9 cellular contexts compared by ENCODE assay signal in the genomic region with DNA sequence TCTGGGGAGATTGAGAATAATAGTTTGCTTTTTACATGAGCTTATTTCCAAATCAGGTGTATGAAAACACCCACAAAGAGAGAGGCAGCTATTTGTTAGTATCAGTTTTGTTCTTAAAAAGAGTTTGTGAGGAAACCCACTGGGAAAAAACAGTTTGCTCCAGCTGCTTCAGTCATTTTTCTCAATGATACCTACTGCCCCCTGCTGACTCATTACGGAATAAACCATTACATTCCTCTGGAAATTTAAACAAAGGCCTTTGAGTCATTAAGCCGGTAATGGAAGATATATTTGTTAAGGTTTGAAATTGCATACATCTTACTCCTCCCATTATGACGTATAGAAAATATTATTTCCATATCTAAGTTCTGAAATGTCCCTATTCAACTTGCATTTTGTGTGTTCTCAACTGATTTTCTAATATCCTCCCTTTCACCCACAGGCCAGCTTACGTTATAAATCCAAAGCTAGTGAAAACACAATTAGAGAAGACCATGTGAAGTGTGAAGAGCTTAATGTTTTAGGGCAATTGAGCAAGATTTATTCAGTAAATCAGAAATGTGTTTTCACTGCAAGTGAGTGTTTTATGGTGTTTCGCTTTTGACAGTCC.
DNase-seq lines count a peak whose midpoint lies in the region; ATAC-seq, FAIRE-seq and TF ChIP-seq lines count a peak whose summit lies in the region.
"Had no signal": no experiment of that assay in that cellular context is flagged by ENCODE, and none has a peak within 500 bp of the region (broad histone marks: within the 10 kb centered on the region; RNA-seq: fewer than 3 reads in every experiment).

No MANE protein-coding gene starts in this region.

- H3K4me3 ChIP-seq in Jurkat, Clone E6-1 (ENCODE audit: low read length), result no peak overlapping the region
- no peak overlapping the region for H3K4me3 ChIP-seq in fibroblast of mammary gland (ENCODE audit: control insufficient read depth, low read depth, low read length)
- H3K4me3 ChIP-seq in skeletal muscle cell (ENCODE audit: low read depth, low read length), result no peak overlapping the region

- no peak for TF ChIP-seq POLR2A in H54 (IDR thresholded peaks at IDR 0.05; ENCODE audit: low read depth, low read length)

- peak; percentile 60 for TF ChIP-seq CTCF in fibroblast of mammary gland (conservative IDR thresholded peaks at IDR 0.05; ENCODE audit: control insufficient read depth, insufficient read depth, low read depth, low read length)

- FAIRE-seq in H54 (lab: Jason Lieb, UNC), result no peak

- peak; percentile 58 to 59 for DNase-seq in NCI-H2081 (lab: John Stamatoyannopoulos, UW)
- DNase-seq in NCI-H2081 treated with DMSO at 0.1 percent for 48 hours (lab: John Stamatoyannopoulos, UW), result no peak
- peak; percentile 25 for DNase-seq in Jurkat, Clone E6-1 (ENCODE audit: low read depth, low spot score)
- DNase-seq in RPMI7951 (ENCODE audit: low read depth), result peak; percentile 34
- peak; percentile 60 for DNase-seq in fibroblast of mammary gland (ENCODE audit: low read depth)
- peak; percentile 24 for DNase-seq in skeletal muscle cell (ENCODE audit: low read depth)
- DNase-seq in H54 (ENCODE audit: insufficient read length, low spot score), result no peak

- no peak for ATAC-seq in HG02571 (IDR thresholded peaks at IDR 0.05; ENCODE audit: unreplicated experiment)
- ATAC-seq: activated naive CD4-positive, alpha-beta T cell treated with anti-CD3 and anti-CD28 coated beads, Interleukin-2, amount 50 U/mL, for 72 hours had no signal

Comparison
In these comparisons a context has a peak if more than half of its experiments do, and no peak if none do; other contexts are left out.
1. DNase-seq: peak in NCI-H2081 (2 of 2), Jurkat, Clone E6-1 (single experiment), RPMI7951 (single experiment), fibroblast of mammary gland (single experiment) and skeletal muscle cell (single experiment); none in NCI-H2081 treated with DMSO at 0.1 percent for 48 hours (single experiment) and H54 (single experiment).